In genomic region chr5:103847060-103847459, GRCh38 we compare ENCODE assay signal across 1 cellular context.
TF ChIP-seq lines count a peak whose summit lies in the region.

No MANE protein-coding gene starts in this region.

TF ChIP-seq in HCT116, 20 proteins besides CTCF, POLR2A, EP300 and RAD21:
- no peak for TF ChIP-seq JUND (IDR thresholded peaks at IDR 0.05)
- TF ChIP-seq CBX3 (IDR thresholded peaks at IDR 0.05; ENCODE audit: low read depth), result no peak
- peak; percentile 30; the same call in 1 of the 2 replicates for TF ChIP-seq FOSL1 (IDR thresholded peaks at IDR 0.05; ENCODE audit: low read depth)
